20 cellular contexts compared by ENCODE assay signal in the genomic region with DNA sequence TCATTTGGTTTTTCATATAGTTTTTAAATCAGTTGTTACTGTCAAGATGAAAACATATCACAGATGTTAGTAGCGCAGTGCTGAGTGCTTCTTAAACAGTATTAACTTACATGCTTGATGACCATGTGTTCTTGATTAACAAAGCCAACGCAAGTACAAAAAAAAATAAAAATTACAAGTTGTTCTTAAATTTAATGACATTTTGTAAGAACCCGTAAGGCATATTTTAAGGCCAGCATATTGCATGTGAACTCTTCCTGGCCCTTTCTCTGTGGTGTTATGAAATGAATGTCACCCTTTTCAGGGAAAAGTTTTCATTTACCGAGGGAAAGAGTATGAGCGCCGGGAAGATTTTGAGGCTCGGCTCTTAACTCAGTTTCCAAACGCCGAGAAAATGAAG.
"Had no signal": no experiment of that assay in that cellular context is flagged by ENCODE, and none has a peak within 500 bp of the region (broad histone marks: within the 10 kb centered on the region; RNA-seq: fewer than 3 reads in every experiment).

No MANE protein-coding gene starts in this region.

- H3K27ac Mint-ChIP-seq: activated B cell treated with CpG ODN at 0.5 μM for 24 hours; activated CD8-positive, alpha-beta T cell treated with anti-CD3 and anti-CD28 coated beads for 36 hours; activated naive CD4-positive, alpha-beta T cell treated with anti-CD3 and anti-CD28 coated beads, Interleukin-2, amount 50 U/mL, for 72 hours; natural killer cell treated with Interleukin-12 subunit alpha and Interleukin-12 subunit beta and Interleukin-15 and Interleukin-18, amount 100 ng/mL, for 72 hours; progenitor cell of endocrine pancreas; T-helper 2 cell treated with Interferon-gamma antibody and Interleukin-4, amounts not matched to agents 5 μg/mL and 100 μg/mL, for 36 hours had no signal

- DNase-seq: activated B cell treated with CpG ODN at 0.5 μM for 24 hours; activated CD4-positive, alpha-beta T cell treated with anti-CD3 and anti-CD28 coated beads for 48 hours; activated CD8-positive, alpha-beta T cell treated with anti-CD3 and anti-CD28 coated beads for 36 hours; activated effector memory CD4-positive, alpha-beta T cell treated with anti-CD3 and anti-CD28 coated beads, Interleukin-2, amount 50 U/mL, for 16 hours; activated T-cell treated with anti-CD3 and anti-CD28 coated beads, Interleukin-2, amount 50 U/mL, for 48 hours; amniotic stem cell; body of pancreas; central memory CD4-positive, alpha-beta T cell; colonic mucosa; effector CD4-positive, alpha-beta T cell; kidney; mesenchymal stem cell; nucleus accumbens; stimulated activated CD4-positive, alpha-beta T cell treated with anti-CD3 and anti-CD28 coated beads, Interleukin-15, amount 100 ng/mL, for 24 hours; stimulated activated CD4-positive, alpha-beta T cell treated with anti-CD3 and anti-CD28 coated beads, Interleukin-4, amount 100 ng/mL, for 24 hours; stimulated activated naive CD4-positive, alpha-beta T cell had no signal

- H3K4me1 Mint-ChIP-seq: activated B cell treated with CpG ODN at 0.5 μM for 24 hours had no signal

- H3K36me3 Mint-ChIP-seq: activated naive CD4-positive, alpha-beta T cell treated with anti-CD3 and anti-CD28 coated beads, Interleukin-2, amount 50 U/mL, for 72 hours; natural killer cell treated with Interleukin-12 subunit alpha and Interleukin-12 subunit beta and Interleukin-15 and Interleukin-18, amount 100 ng/mL, for 72 hours had no signal

- H3K4me3 Mint-ChIP-seq: activated B cell treated with CpG ODN at 0.5 μM for 24 hours; activated CD8-positive, alpha-beta T cell treated with anti-CD3 and anti-CD28 coated beads for 36 hours; natural killer cell treated with Interleukin-12 subunit alpha and Interleukin-12 subunit beta and Interleukin-15 and Interleukin-18, amount 100 ng/mL, for 72 hours; T-helper 2 cell treated with Interferon-gamma antibody and Interleukin-4, amounts not matched to agents 5 μg/mL and 100 μg/mL, for 36 hours had no signal

- H3K9me3 Mint-ChIP-seq: activated B cell treated with CpG ODN at 0.5 μM for 24 hours; activated CD8-positive, alpha-beta T cell treated with anti-CD3 and anti-CD28 coated beads for 36 hours; activated naive CD4-positive, alpha-beta T cell treated with anti-CD3 and anti-CD28 coated beads, Interleukin-2, amount 50 U/mL, for 72 hours; natural killer cell treated with Interleukin-12 subunit alpha and Interleukin-12 subunit beta and Interleukin-15 and Interleukin-18, amount 100 ng/mL, for 72 hours; T-helper 2 cell treated with Interferon-gamma antibody and Interleukin-4, amounts not matched to agents 5 μg/mL and 100 μg/mL, for 36 hours had no signal

- H3K27me3 Mint-ChIP-seq: activated B cell treated with CpG ODN at 0.5 μM for 24 hours; activated CD8-positive, alpha-beta T cell treated with anti-CD3 and anti-CD28 coated beads for 36 hours; progenitor cell of endocrine pancreas had no signal

- ATAC-seq: activated CD8-positive, alpha-beta T cell treated with anti-CD3 and anti-CD28 coated beads for 36 hours; activated naive CD4-positive, alpha-beta T cell treated with anti-CD3 and anti-CD28 coated beads, Interleukin-2, amount 50 U/mL, for 72 hours; body of pancreas had no signal
